Comparison of ENCODE assay signal across 8 cellular contexts in the genomic region with DNA sequence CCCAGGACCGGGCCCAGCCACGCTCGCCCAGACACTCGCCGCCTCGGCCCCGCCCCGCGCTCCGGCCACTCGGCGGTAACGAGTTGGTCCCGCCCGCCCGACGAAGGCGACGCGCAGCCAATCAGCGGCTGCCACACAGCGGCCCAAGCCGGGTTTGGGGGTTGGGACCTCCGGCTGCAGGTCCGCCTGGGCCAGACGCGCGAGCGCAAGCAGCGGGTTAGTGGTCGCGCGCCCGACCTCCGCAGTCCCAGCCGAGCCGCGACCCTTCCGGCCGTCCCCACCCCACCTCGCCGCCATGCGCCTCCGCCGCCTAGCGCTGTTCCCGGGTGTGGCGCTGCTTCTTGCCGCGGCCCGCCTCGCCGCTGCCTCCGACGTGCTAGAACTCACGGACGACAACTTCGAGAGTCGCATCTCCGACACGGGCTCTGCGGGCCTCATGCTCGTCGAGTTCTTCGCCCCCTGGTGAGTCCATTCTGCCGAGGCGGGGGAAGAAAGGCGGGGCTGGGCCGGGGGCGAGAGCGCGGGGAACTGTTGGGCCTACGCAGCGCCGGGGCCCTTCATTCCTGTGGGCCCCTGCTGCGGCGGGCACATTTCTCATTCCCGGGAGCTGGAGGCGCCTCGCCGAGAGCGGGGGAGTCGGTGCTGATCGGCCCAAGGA. TPM values are rescaled to one million over a fixed set of nuclear protein-coding genes. Genes with fewer than 3 reads are reported as not detected.
DNase-seq lines count a peak whose midpoint lies in the region; ATAC-seq, FAIRE-seq and TF ChIP-seq lines count a peak whose summit lies in the region.
"Not testable (repeated sequence)": the region's sequence is repeated elsewhere in the genome, so short reads cannot be mapped to it uniquely, and the experiment has no call there.

A gene (plus strand): TSS at position 194 of the 658 bp plus-strand sequence. CDS start 102 bp downstream, at position 296.

- H3K27ac ChIP-seq in AG04450 (ENCODE audit: low read depth, low read length) = peak within 1 kb of the TSS; percentile 92
- peak within 1 kb of the TSS; percentile 85 for H3K27ac ChIP-seq in caudate nucleus (ENCODE audit: low read depth, low read length)
- H3K27ac ChIP-seq in small intestine (ENCODE audit: low read depth in 1 of 2, low read length in 1 of 2) = peak within 1 kb of the TSS; percentile 98 to 99

- not testable (repeated sequence) for TF ChIP-seq CTCF in AG04450 (IDR thresholded peaks at IDR 0.05; ENCODE audit: low read depth, low read length)

- DNase-seq in AG04450 (ENCODE audit: low read depth, low spot score) (peak; percentile 56), NCI-H345 (lab: John Stamatoyannopoulos, UW) (peak; percentile 83), caudate nucleus (lab: John Stamatoyannopoulos, UW) (peak; percentile 19 to 95 (median 87)), iPS-NIHi7 (ENCODE audit: extremely low spot score) (peak; percentile 97), small intestine (peak; percentile 91)
- peak; percentile 71 for DNase-seq in activated CD4-positive, CD25-positive, alpha-beta regulatory T cell treated with anti-CD3 and anti-CD28 coated beads, Interleukin-2, amount 50 U/mL, for 16 hours (ENCODE audit: low read depth, low spot score)

- CTCF ChIA-PET in AG04450 (lab: Charles Lee) = interaction anchor here (1.0 kb wide), 1 partner anchor 24 kb away, joined by 4 read pairs; no protein-coding TSS in a partner anchor

- not testable (repeated sequence) for FAIRE-seq in small intestine (lab: Jason Lieb, UNC)

- H3K4me3 ChIP-seq in AG04450 (ENCODE audit: low read depth, low read length) = peak within 1 kb of the TSS; percentile 71
- peak within 1 kb of the TSS; percentile 94 to 99 for H3K4me3 ChIP-seq in small intestine (ENCODE audit: low read depth in 1 of 2, low read length in 2 of 2)

- POLR2A ChIA-PET in AG04450 (lab: Yijun Ruan, JAX) = not testable (repeated sequence)

- H3K4me1 ChIP-seq in small intestine (ENCODE audit: control insufficient read depth in 2 of 2, insufficient read depth in 1 of 2, low read depth in 1 of 2, low read length in 1 of 2) = not testable (repeated sequence)

- not testable (repeated sequence) for H3K9me3 ChIP-seq in AG04450 (ENCODE audit: control insufficient read depth, insufficient read depth, low read length); small intestine (ENCODE audit: control insufficient read depth, low read depth)

- ATAC-seq in GM18909 (IDR thresholded peaks at IDR 0.05; ENCODE audit: poor library complexity, unreplicated experiment) (peak; percentile 81), HG03139 (IDR thresholded peaks at IDR 0.05; ENCODE audit: unreplicated experiment) (peak; percentile 77)

- not testable (repeated sequence) for H3K36me3 ChIP-seq in small intestine (ENCODE audit: control insufficient read depth in 2 of 2, insufficient read depth in 2 of 2, low read length in 2 of 2)

- not testable (repeated sequence) for H3K27me3 ChIP-seq in AG04450 (ENCODE audit: control insufficient read depth, insufficient read depth, low read length); small intestine (ENCODE audit: control insufficient read depth in 2 of 2, insufficient read depth in 2 of 2, low read length in 2 of 2)

- WGBS in small intestine, 3 donors = 0 to 1% (median 1%) methylated on average over 67 to 84 of the region's 84 CpGs

RNA-seq across cellular contexts. Expression of the gene that starts here (rescaled TPM):
- polyA plus RNA-seq in AG04450 (2011; rRNA removed) (308 and 326 TPM in 2 replicates), small intestine (100 to 1,000 TPM; 141 to 490 (median 143) TPM)
- polyA minus RNA-seq in AG04450 (2011; rRNA and poly(A)+ RNA removed) = 57.5 and 97.1 TPM in 2 replicates

Comparison
In these comparisons a context has a peak if more than half of its experiments do, and no peak if none do; other contexts are left out.
1. Peak in every context shown above with its lines: DNase-seq, ATAC-seq, H3K4me3 ChIP-seq and H3K27ac ChIP-seq.